8 cellular contexts compared by ENCODE assay signal in the genomic region with DNA sequence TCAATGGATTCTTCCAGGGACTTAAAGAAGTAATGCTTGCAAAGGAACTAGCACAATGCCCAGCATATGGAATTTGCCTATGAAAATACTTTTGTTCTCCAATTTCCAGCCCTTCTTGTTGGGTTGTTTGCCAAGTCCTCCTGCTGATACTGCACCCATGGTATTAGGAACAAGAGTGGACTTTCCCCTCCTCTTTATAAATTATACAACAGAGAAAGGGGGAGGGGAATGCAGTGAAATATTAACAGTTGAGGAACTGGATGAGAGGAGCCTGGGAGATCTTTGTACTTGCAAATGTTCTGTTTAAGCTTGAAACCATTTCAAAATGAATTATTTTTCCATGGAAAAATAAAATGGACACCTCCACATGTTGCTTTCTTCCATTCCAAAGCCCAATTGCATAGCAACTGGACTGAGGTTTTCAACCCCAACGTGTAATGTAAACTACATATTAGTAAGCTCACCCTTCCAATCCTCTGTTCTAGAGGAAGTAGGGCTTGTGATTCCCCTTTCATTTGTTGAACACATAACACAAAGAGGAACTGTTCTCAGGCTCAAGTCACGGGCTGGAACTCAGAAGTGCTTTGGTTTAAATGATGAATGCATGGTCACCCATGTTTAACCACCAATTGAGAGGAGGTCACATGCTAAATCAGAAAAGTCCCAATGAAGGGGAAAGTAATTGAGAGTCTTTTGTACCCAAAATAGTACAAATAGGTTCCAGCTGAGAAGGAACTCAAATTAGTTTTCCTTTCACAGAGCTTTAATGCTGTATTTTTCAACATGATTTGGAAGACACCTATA.
DNase-seq lines count a peak whose midpoint lies in the region; ATAC-seq, FAIRE-seq and TF ChIP-seq lines count a peak whose summit lies in the region.

No MANE protein-coding gene starts in this region.

- ATAC-seq in GM18520 (IDR thresholded peaks at IDR 0.05; ENCODE audit: unreplicated experiment) (peak; percentile 85), HG02623 (IDR thresholded peaks at IDR 0.05; ENCODE audit: unreplicated experiment) (peak; percentile 84), memory B cell (ENCODE audit: low read depth) (peak; percentile 96)

- H3K9me3 Mint-ChIP-seq in memory B cell = peaks cover 11% of the 10 kb centered on the region

- CTCF ChIA-PET in RWPE1 (lab: Yijun Ruan, JAX) = interaction anchor here (0.6 kb wide), 1 partner anchor 46 kb away, joined by 3 read pairs; no protein-coding TSS in a partner anchor

- DNase-seq in NAMALWA (ENCODE audit: low spot score) = peak; percentile 68
- peak in 1 of 2 donors; percentile 63 for DNase-seq in memory B cell (ENCODE audit: low spot score in 2 of 2)
- DNase-seq in LoVo (ENCODE audit: low spot score) = no peak
- no peak for DNase-seq in RWPE1 (ENCODE audit: low spot score)
- no peak for DNase-seq in iPS-NIHi11 (ENCODE audit: low spot score)
- no peak for DNase-seq in frontal cortex (ENCODE audit: low spot score in 2 of 2)

- FAIRE-seq in frontal cortex (lab: Jason Lieb, UNC) = no peak

- peaks cover 10% of the 10 kb centered on the region for H3K4me1 Mint-ChIP-seq in memory B cell

- peaks cover 12% of the 10 kb centered on the region for H3K27me3 Mint-ChIP-seq in memory B cell

- H3K4me3 Mint-ChIP-seq in memory B cell = no peak overlapping the region

- no peak overlapping the region for H3K27ac ChIP-seq in RWPE1

- POLR2A ChIA-PET in RWPE1 (lab: Yijun Ruan, JAX; ENCODE audit: low non-redundant PET) = no interaction called here

- no peak for TF ChIP-seq CTCF in RWPE1 (conservative IDR thresholded peaks at IDR 0.05; ENCODE audit: low read depth)

- peak overlapping the region; percentile 80 for H3K27ac Mint-ChIP-seq in memory B cell

- H3K36me3 Mint-ChIP-seq in memory B cell = no peaks in the 10 kb centered on the region
